In genomic region chr15:67923647-67923971, GRCh38 we compare ENCODE assay signal across 18 cellular contexts.
DNase-seq lines count a peak whose midpoint lies in the region; ATAC-seq, FAIRE-seq and TF ChIP-seq lines count a peak whose summit lies in the region.
"Had no signal": no experiment of that assay in that cellular context is flagged by ENCODE, and none has a peak within 500 bp of the region (broad histone marks: within the 10 kb centered on the region; RNA-seq: fewer than 3 reads in every experiment).

No MANE protein-coding gene starts in this region.

- POLR2A ChIA-PET in K562 (lab: Yijun Ruan, JAX), result interaction anchor here (0.9 to 1.4 kb wide), 5 partner anchors 9 to 38 kb away, joined by 3 to 5 read pairs (median 3); no protein-coding TSS in a partner anchor
- POLR2A ChIA-PET in PC-3 (lab: Charles Lee; ENCODE audit: unreplicated experiment), result no interaction called here

- no peak for TF ChIP-seq RAD21 in K562 (CRISPR knock-in tag; conservative IDR thresholded peaks at IDR 0.05 in 1 of 2, IDR thresholded peaks at IDR 0.05 in 1 of 2)

- TF ChIP-seq POLR2A in K562 (conservative IDR thresholded peaks at IDR 0.05), result no peak
- TF ChIP-seq POLR2A in heart left ventricle (IDR thresholded peaks at IDR 0.05), result no peak
- no peak for TF ChIP-seq POLR2A in vagina (IDR thresholded peaks at IDR 0.05)
- no peak for TF ChIP-seq POLR2A in GM12892 (IDR thresholded peaks at IDR 0.05; ENCODE audit: low read depth, low read length)

- in situ Hi-C loops in K562 (cut with MboI), result no loop called here

- peaks cover 0 to 42% of the 10 kb centered on the region in 2 experiments; a peak in 4 of 5 replicates for H3K4me1 ChIP-seq in K562 (replicated peaks in 1 of 2; ENCODE audit: control insufficient read depth in 2 of 2, insufficient read depth in 2 of 2, low read length in 2 of 2)
- peaks cover 0 to 50% (median 22%) of the 10 kb centered on the region in 12 donors for H3K4me1 ChIP-seq in heart left ventricle
- H3K4me1 ChIP-seq in osteoblast (ENCODE audit: insufficient read depth, low read length), result peaks cover 12% of the 10 kb centered on the region
- peaks cover 51% of the 10 kb centered on the region for H3K4me1 ChIP-seq in vagina
- no peaks in the 10 kb centered on the region for H3K4me1 ChIP-seq in PC-3 (ENCODE audit: insufficient read depth, low read length)

- TF ChIP-seq CTCF in K562 (IDR thresholded peaks at IDR 0.05 in 2 of 3, conservative IDR thresholded peaks at IDR 0.05 in 1 of 3; ENCODE audit: insufficient read depth in 2 of 3, low read depth in 1 of 3, low read length in 3 of 3), result no peak
- TF ChIP-seq CTCF in heart left ventricle (IDR thresholded peaks at IDR 0.05), result no peak
- TF ChIP-seq CTCF in osteoblast (IDR thresholded peaks at IDR 0.05; ENCODE audit: extremely low read depth, low read depth, low read length), result no peak
- no peak for TF ChIP-seq CTCF in vagina (IDR thresholded peaks at IDR 0.05)
- no peak for TF ChIP-seq CTCF in PC-3 (conservative IDR thresholded peaks at IDR 0.05; ENCODE audit: low read depth, low read length)

- H3K9ac ChIP-seq in K562 (ENCODE audit: insufficient read depth in 1 of 2, low read depth in 2 of 2, low read length in 2 of 2) (no peak overlapping the region), PC-3 (ENCODE audit: low read length) (no peak overlapping the region)
- H3K9ac ChIP-seq: GM23248 had no signal

- H3K79me2 ChIP-seq in K562 (ENCODE audit: control insufficient read depth, insufficient read depth, low read length), result no peaks in the 10 kb centered on the region
- H3K79me2 ChIP-seq in osteoblast (ENCODE audit: insufficient read depth, low read length), result no peaks in the 10 kb centered on the region
- H3K79me2 ChIP-seq in PC-3 (ENCODE audit: low read length), result no peaks in the 10 kb centered on the region

- intact Hi-C loops in K562 (cut with micrococcal nuclease), result loop anchor here (5.0 kb wide), 1 partner anchor 41 kb away; no protein-coding TSS in a partner anchor
- intact Hi-C loops in heart left ventricle (cut with DNase I), result no loop called here
- intact Hi-C loops in vagina (cut with DNase I), result no loop called here
- intact Hi-C loops in PC-3 (cut with micrococcal nuclease), result no loop called here

- CTCF ChIA-PET in K562 (lab: Yijun Ruan, JAX; ENCODE audit: low intra/inter-chr PET ratio) (no interaction called here), PC-3 (lab: Charles Lee) (no interaction called here)

- no peak overlapping the region for H3K4me3 ChIP-seq in K562
- no peak overlapping the region for H3K4me3 ChIP-seq in heart left ventricle
- H3K4me3 ChIP-seq in osteoblast (ENCODE audit: insufficient read depth, low read length), result no peak overlapping the region
- H3K4me3 ChIP-seq in vagina, result no peak overlapping the region
- H3K4me3 ChIP-seq in PC-3 (ENCODE audit: low read length), result no peak overlapping the region
- H3K4me3 ChIP-seq: GM23248, MG63 had no signal

- H3K36me3 ChIP-seq in K562 (ENCODE audit: control insufficient read depth, insufficient read depth, low read length), result no peaks in the 10 kb centered on the region
- H3K36me3 ChIP-seq in heart left ventricle, result no peaks in the 10 kb centered on the region
- no peaks in the 10 kb centered on the region for H3K36me3 ChIP-seq in osteoblast (ENCODE audit: insufficient read depth, low read length)
- no peaks in the 10 kb centered on the region for H3K36me3 ChIP-seq in vagina
- H3K36me3 ChIP-seq in PC-3 (ENCODE audit: low read depth, low read length), result no peaks in the 10 kb centered on the region
- H3K36me3 ChIP-seq: MG63, WERI-Rb-1 had no signal

- no peaks in the 10 kb centered on the region for H3K27me3 ChIP-seq in K562 (ENCODE audit: control insufficient read depth in 2 of 2, insufficient read depth in 2 of 2, low read length in 2 of 2)
- H3K27me3 ChIP-seq in heart left ventricle, result no peaks in the 10 kb centered on the region
- no peaks in the 10 kb centered on the region for H3K27me3 ChIP-seq in osteoblast (ENCODE audit: insufficient read depth, low read length)
- H3K27me3 ChIP-seq in vagina, result no peaks in the 10 kb centered on the region
- no peaks in the 10 kb centered on the region for H3K27me3 ChIP-seq in PC-3 (ENCODE audit: low read length)
- H3K27me3 ChIP-seq: MG63 had no signal

- peak overlapping the region; percentile 65 for H3K4me2 ChIP-seq in K562 (ENCODE audit: insufficient read depth, low read length)
- no peak overlapping the region for H3K4me2 ChIP-seq in osteoblast (ENCODE audit: insufficient read depth, low read length)
- no peak overlapping the region for H3K4me2 ChIP-seq in PC-3 (ENCODE audit: low read length)

- peak; percentile 43 for ATAC-seq in K562
- peak in 3 of 4 donors; percentile 5 to 40 (median 21) for ATAC-seq in heart left ventricle
- no peak for ATAC-seq in PC-3
- no peak for ATAC-seq in SK-N-SH treated with all-trans-retinoic acid at 6 μM for 48 hours
- ATAC-seq: activated naive CD4-positive, alpha-beta T cell treated with anti-CD3 and anti-CD28 coated beads, Interleukin-2, amount 50 U/mL, for 72 hours; activated T-cell treated with anti-CD3 and anti-CD28 coated beads, Interleukin-2, amount 50 U/mL, for 4 hours; esophagus mucosa had no signal

- H2AFZ ChIP-seq in K562 (ENCODE audit: low read depth, low read length), result peak overlapping the region; percentile 91
- peak overlapping the region; percentile 47 for H2AFZ ChIP-seq in osteoblast (ENCODE audit: low read length)
- H2AFZ ChIP-seq in PC-3 (ENCODE audit: low read length), result no peak overlapping the region
- H2AFZ ChIP-seq: GM23248 had no signal

- no peak for TF ChIP-seq EP300 in K562 (IDR thresholded peaks at IDR 0.05; ENCODE audit: low read length)

- no peaks in the 10 kb centered on the region for H3K9me1 ChIP-seq in K562 (ENCODE audit: control insufficient read depth, insufficient read depth, low read length)

- FAIRE-seq in K562 (lab: Jason Lieb, UNC), result no peak
- no peak for FAIRE-seq in GM12892 (lab: Jason Lieb, UNC)

- H4K20me1 ChIP-seq in K562 (replicated peaks; ENCODE audit: control insufficient read depth, insufficient read depth, low read length) (no peaks in the 10 kb centered on the region), osteoblast (ENCODE audit: insufficient read depth, low read length) (no peaks in the 10 kb centered on the region), PC-3 (ENCODE audit: low read length) (no peaks in the 10 kb centered on the region)

- WGBS in K562 (ENCODE audit: insufficient coverage, low coverage, missing lambda C conversion rate), result 52% methylated on average over 2 of the region's 2 CpGs
- 69 to 78% (median 73%) methylated on average over 2 of the region's 2 CpGs for WGBS in heart left ventricle, 4 donors

- BruUV-seq in K562 (replicated peaks; lab: Mats Ljungman, UMichigan), result no TSS peak
- no TSS peak for BruUV-seq in PC-3 (replicated peaks; lab: Mats Ljungman, UMichigan)

- H3K27ac ChIP-seq in K562 (ENCODE audit: extremely low read depth, low read depth, low read length) (no peak overlapping the region; the same call in 2 of the 3 replicates), heart left ventricle (peak overlapping the region in 11 of 12 donors; percentile 33 to 80 (median 67)), osteoblast (ENCODE audit: low read depth, low read length) (no peak overlapping the region), vagina (peak overlapping the region; percentile 72), PC-3 (ENCODE audit: low read length) (no peak overlapping the region)
- H3K27ac ChIP-seq: GM23248, WERI-Rb-1 had no signal

- no peaks in the 10 kb centered on the region for H3K9me2 ChIP-seq in PC-3 (replicated peaks; ENCODE audit: low read length)

- H3K9me3 ChIP-seq in K562 (replicated peaks; ENCODE audit: control insufficient read depth, insufficient read depth, low read depth, low read length) (no peaks in the 10 kb centered on the region), heart left ventricle (peaks cover 0 to 8% (median 0%) of the 10 kb centered on the region in 12 donors), osteoblast (ENCODE audit: low read depth, low read length) (no peaks in the 10 kb centered on the region), vagina (no peaks in the 10 kb centered on the region), PC-3 (ENCODE audit: low read length) (no peaks in the 10 kb centered on the region)

- DNase-seq in K562 (ENCODE audit: extremely low read depth in 1 of 4, low spot score in 3 of 4), result no peak
- no peak for DNase-seq in heart left ventricle
- DNase-seq in osteoblast (ENCODE audit: insufficient read length, low spot score, missing footprints), result peak; percentile 11
- no peak for DNase-seq in vagina (ENCODE audit: extremely low spot score in 2 of 2)
- no peak for DNase-seq in PC-3
- DNase-seq in GM12892 (ENCODE audit: insufficient read length), result no peak
- DNase-seq: activated CD8-positive, alpha-beta T cell treated with anti-CD3 and anti-CD28 coated beads for 36 hours; activated T-cell treated with anti-CD3 and anti-CD28 coated beads, Interleukin-2, amount 50 U/mL, for 4 hours; Calu3; EL; GM23248; MG63; stimulated activated CD4-positive, alpha-beta T cell treated with anti-CD3 and anti-CD28 coated beads, Interleukin-1b, Interleukin-23, amount 100 ng/mL, for 48 hours; T-helper 1 cell; WERI-Rb-1 had no signal

- no peaks in the 10 kb centered on the region for H3F3A ChIP-seq in PC-3 (ENCODE audit: low read length, unreplicated experiment)

TF ChIP-seq in K562, 482 proteins besides CTCF, POLR2A, EP300 and RAD21 (continues in another document):
- TF ChIP-seq IRF9 (tag; IDR thresholded peaks at IDR 0.05) (0 out of 2 replicates have a peak, but pooled peaks have one; percentile 15), BCOR (IDR thresholded peaks at IDR 0.05) (no peak), SRSF9 (IDR thresholded peaks at IDR 0.05; ENCODE audit: borderline replicate concordance, low read depth, low read length) (no peak)

TF ChIP-seq in SK-N-SH treated with all-trans-retinoic acid at 6 μM for 48 hours, 23 proteins besides CTCF, POLR2A, EP300 and RAD21 (continues in another document):
- TF ChIP-seq CSRNP3 (CRISPR knock-in tag; IDR thresholded peaks at IDR 0.05), result no peak
- TF ChIP-seq ZFP30 (CRISPR knock-in tag; IDR thresholded peaks at IDR 0.05), result no peak
- TF ChIP-seq OSR1 (CRISPR knock-in tag; IDR thresholded peaks at IDR 0.05), result no peak
- no peak for TF ChIP-seq ZC3H10 (CRISPR knock-in tag; IDR thresholded peaks at IDR 0.05)
- TF ChIP-seq RARB (CRISPR knock-in tag; IDR thresholded peaks at IDR 0.05), result no peak
- no peak for TF ChIP-seq ZNF8 (CRISPR knock-in tag; IDR thresholded peaks at IDR 0.05)

Comparison
In these comparisons a context has a peak if more than half of its experiments do, and no peak if none do; other contexts are left out.
1. ATAC-seq: peak in K562 (single experiment) and heart left ventricle (3 of 4); none in PC-3 (single experiment) and SK-N-SH treated with all-trans-retinoic acid at 6 μM for 48 hours (single experiment).
2. H3K27ac ChIP-seq: peak in heart left ventricle (11 of 12) and vagina (single experiment); none in K562 (single experiment), osteoblast (single experiment) and PC-3 (single experiment).